ENCODE assay signal across 2 cellular contexts in the genomic region with DNA sequence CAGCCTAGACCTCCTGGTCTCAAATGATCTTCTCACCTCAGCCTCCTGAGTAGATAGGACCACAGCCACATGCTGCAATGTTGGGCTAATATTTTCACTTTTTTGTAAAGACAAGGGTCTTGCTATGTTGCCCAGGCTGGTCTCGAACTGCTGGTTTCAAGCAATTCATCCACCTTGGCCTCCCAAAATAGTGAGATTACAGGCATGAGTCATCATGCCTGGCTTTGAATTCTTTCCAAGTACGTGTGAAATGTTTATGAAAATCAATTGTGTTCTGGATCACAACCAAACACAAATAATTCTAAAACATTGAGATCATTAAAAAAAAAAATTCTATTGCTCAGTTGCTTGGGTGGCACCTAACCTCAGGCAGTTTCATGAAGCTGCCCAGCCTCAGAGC.
A peak's percentile ranks its signal among the peaks of the same experiment; 100 is the strongest.
TF ChIP-seq lines count a peak whose summit lies in the region.

No MANE protein-coding gene starts in this region.

TF ChIP-seq in HEK293, 187 proteins besides CTCF, POLR2A, EP300 and RAD21:
- TF ChIP-seq, protein P1, sequence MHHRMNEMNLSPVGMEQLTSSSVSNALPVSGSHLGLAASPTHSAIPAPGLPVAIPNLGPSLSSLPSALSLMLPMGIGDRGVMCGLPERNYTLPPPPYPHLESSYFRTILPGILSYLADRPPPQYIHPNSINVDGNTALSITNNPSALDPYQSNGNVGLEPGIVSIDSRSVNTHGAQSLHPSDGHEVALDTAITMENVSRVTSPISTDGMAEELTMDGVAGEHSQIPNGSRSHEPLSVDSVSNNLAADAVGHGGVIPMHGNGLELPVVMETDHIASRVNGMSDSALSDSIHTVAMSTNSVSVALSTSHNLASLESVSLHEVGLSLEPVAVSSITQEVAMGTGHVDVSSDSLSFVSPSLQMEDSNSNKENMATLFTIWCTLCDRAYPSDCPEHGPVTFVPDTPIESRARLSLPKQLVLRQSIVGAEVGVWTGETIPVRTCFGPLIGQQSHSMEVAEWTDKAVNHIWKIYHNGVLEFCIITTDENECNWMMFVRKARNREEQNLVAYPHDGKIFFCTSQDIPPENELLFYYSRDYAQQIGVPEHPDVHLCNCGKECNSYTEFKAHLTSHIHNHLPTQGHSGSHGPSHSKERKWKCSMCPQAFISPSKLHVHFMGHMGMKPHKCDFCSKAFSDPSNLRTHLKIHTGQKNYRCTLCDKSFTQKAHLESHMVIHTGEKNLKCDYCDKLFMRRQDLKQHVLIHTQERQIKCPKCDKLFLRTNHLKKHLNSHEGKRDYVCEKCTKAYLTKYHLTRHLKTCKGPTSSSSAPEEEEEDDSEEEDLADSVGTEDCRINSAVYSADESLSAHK (tag by site-specific recombination; IDR thresholded peaks at IDR 0.05): peak; percentile 49; the same call in 1 of the 2 replicates
- TF ChIP-seq ZBTB49 (tag by site-specific recombination; IDR thresholded peaks at IDR 0.05; ENCODE audit: low read depth) (no peak), ZNF121 (tag by site-specific recombination; IDR thresholded peaks at IDR 0.05) (0 out of 2 replicates have a peak, but pooled peaks have one; percentile 52), FEZF1 (tag by site-specific recombination; IDR thresholded peaks at IDR 0.05) (no peak)

TF ChIP-seq in K562, 482 proteins besides CTCF, POLR2A, EP300 and RAD21:
- TF ChIP-seq PHF21A (IDR thresholded peaks at IDR 0.05; ENCODE audit: borderline replicate concordance, low read depth) (no peak), ZSCAN29 (IDR thresholded peaks at IDR 0.05) (no peak), ZNF121 (CRISPR knock-in tag; conservative IDR thresholded peaks at IDR 0.05) (peak; percentile 57)
